1 cellular context compared by ENCODE assay signal in genomic region chr13:36891752-36892151, GRCh38.
TF ChIP-seq lines count a peak whose summit lies in the region.

No MANE protein-coding gene starts in this region.

TF ChIP-seq in IMR-90, 13 proteins besides CTCF, POLR2A, EP300 and RAD21:
- TF ChIP-seq RCOR1 (IDR thresholded peaks at IDR 0.05; ENCODE audit: insufficient replicate concordance, low read length) (no peak), NFE2L2 (IDR thresholded peaks at IDR 0.05; ENCODE audit: low read depth, low read length) (no peak)
